ENCODE assay signal across 17 cellular contexts in genomic region chr4:139934786-139935330, GRCh38.
DNase-seq lines count a peak whose midpoint lies in the region; ATAC-seq and TF ChIP-seq lines count a peak whose summit lies in the region.
"Had no signal": no experiment of that assay in that cellular context is flagged by ENCODE, and none has a peak within 500 bp of the region (broad histone marks: within the 10 kb centered on the region; RNA-seq: fewer than 3 reads in every experiment).

No MANE protein-coding gene starts in this region.

- ATAC-seq in left cardiac atrium = no peak
- peak; percentile 57 for ATAC-seq in foreskin keratinocyte
- no peak for ATAC-seq in GM18511 (IDR thresholded peaks at IDR 0.05; ENCODE audit: unreplicated experiment)
- ATAC-seq: GM23338 had no signal

- H3K9me3 ChIP-seq in left ventricle myocardium inferior (replicated peaks) = no peaks in the 10 kb centered on the region
- H3K9me3 ChIP-seq: colonic mucosa had no signal

- H3K27me3 ChIP-seq in left ventricle myocardium inferior (ENCODE audit: low read depth) = no peaks in the 10 kb centered on the region
- H3K27me3 ChIP-seq in foreskin keratinocyte = no peaks in the 10 kb centered on the region
- H3K27me3 ChIP-seq: colonic mucosa, neural progenitor cell had no signal

- peak overlapping the region; percentile 12 for H3K27ac ChIP-seq in left ventricle myocardium inferior (replicated peaks)
- H3K27ac ChIP-seq in foreskin keratinocyte = no peak overlapping the region
- H3K27ac ChIP-seq: colonic mucosa, neural progenitor cell had no signal

- H3K4me1 ChIP-seq in left ventricle myocardium inferior = peaks cover 19% of the 10 kb centered on the region
- H3K4me1 ChIP-seq in foreskin keratinocyte = no peaks in the 10 kb centered on the region
- H3K4me1 ChIP-seq: colonic mucosa had no signal

- no peak for TF ChIP-seq CTCF in left ventricle myocardium inferior (IDR thresholded peaks at IDR 0.05; ENCODE audit: borderline replicate concordance)
- TF ChIP-seq CTCF in foreskin keratinocyte (conservative IDR thresholded peaks at IDR 0.05) = no peak

- intact Hi-C loops in left ventricle myocardium inferior (cut with micrococcal nuclease) (no loop called here), left cardiac atrium (cut with DNase I) (no loop called here)

- no peak for DNase-seq in left ventricle myocardium inferior
- DNase-seq in left cardiac atrium = no peak
- peak; percentile 79 to 89 for DNase-seq in NCI-H446 (lab: John Stamatoyannopoulos, UW)
- DNase-seq in foreskin keratinocyte = peak; percentile 51 to 72
- DNase-seq in stimulated activated CD4-positive, alpha-beta T cell treated with anti-CD3 and anti-CD28 coated beads, Interleukin-4, amount 100 ng/mL, for 1 hour = no peak
- DNase-seq in stimulated activated CD4-positive, alpha-beta T cell treated with anti-CD3 and anti-CD28 coated beads, Interleukin-1b, Interleukin-23, amount 100 ng/mL, for 48 hours = no peak
- DNase-seq in epidermal melanocyte (ENCODE audit: insufficient read length, low spot score) = no peak
- DNase-seq: activated CD4-positive, CD25-positive, alpha-beta regulatory T cell treated with anti-CD3 and anti-CD28 coated beads, Interleukin-2, amount 50 U/mL, for 72 hours; anterior cingulate cortex; colonic mucosa; KG1; mesendoderm; NCI-H1048; SIG-M5 had no signal

- H3K36me3 ChIP-seq in left ventricle myocardium inferior = no peaks in the 10 kb centered on the region
- H3K36me3 ChIP-seq: colonic mucosa, neural progenitor cell had no signal

- H3K4me3 ChIP-seq in left ventricle myocardium inferior = no peak overlapping the region
- H3K4me3 ChIP-seq: colonic mucosa, GM23338, neural progenitor cell had no signal

Comparison
In these comparisons a context has a peak if more than half of its experiments do, and no peak if none do; other contexts are left out.
1. DNase-seq: peak in NCI-H446 (2 of 2) and foreskin keratinocyte (2 of 2); none in left ventricle myocardium inferior (single experiment), left cardiac atrium (single experiment), stimulated activated CD4-positive, alpha-beta T cell treated with anti-CD3 and anti-CD28 coated beads, Interleukin-4, amount 100 ng/mL, for 1 hour (single experiment), stimulated activated CD4-positive, alpha-beta T cell treated with anti-CD3 and anti-CD28 coated beads, Interleukin-1b, Interleukin-23, amount 100 ng/mL, for 48 hours (single experiment) and epidermal melanocyte (single experiment).